In the genomic region with DNA sequence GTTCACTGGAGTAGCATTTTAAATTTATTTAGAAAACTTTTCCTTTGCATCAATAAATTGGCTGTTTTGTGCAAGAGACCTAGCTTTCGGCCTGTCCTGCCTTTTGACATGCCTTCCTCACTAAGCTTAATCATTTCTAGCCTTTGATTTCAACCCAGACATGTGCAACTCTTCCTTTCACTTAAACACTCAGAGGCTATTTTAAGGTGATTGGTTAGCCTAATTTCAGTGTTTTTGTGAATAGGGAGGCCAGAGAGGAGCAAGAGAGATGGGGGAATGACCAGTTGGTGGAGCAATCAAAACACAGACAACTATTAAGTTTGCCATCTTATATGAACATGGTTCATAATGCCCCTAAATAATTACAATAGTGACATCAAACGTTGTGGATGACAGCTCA, we compare ENCODE assay signal across 29 cellular contexts.
"Had no signal": no experiment of that assay in that cellular context is flagged by ENCODE, and none has a peak within 500 bp of the region (broad histone marks: within the 10 kb centered on the region; RNA-seq: fewer than 3 reads in every experiment).

No MANE protein-coding gene starts in this region.

- H3K36me3 Mint-ChIP-seq: activated CD8-positive, alpha-beta memory T cell treated with anti-CD3 and anti-CD28 coated beads, Interleukin-2, amount 10 ng/mL, durations not matched to agents 7 days and 5 days; natural killer cell had no signal

- H3K4me3 Mint-ChIP-seq: activated B cell treated with CpG ODN at 0.5 μM for 24 hours; activated CD8-positive, alpha-beta memory T cell treated with anti-CD3 and anti-CD28 coated beads, Interleukin-2, amount 10 ng/mL, durations not matched to agents 7 days and 5 days; activated CD8-positive, alpha-beta T cell treated with anti-CD3 and anti-CD28 coated beads for 36 hours; activated naive CD8-positive, alpha-beta T cell; natural killer cell had no signal

- H3K27ac ChIP-seq: adrenal gland, body of pancreas, esophagus squamous epithelium, heart right ventricle, left lung, lower lobe of right lung, ovary, right lobe of liver, thoracic aorta, uterus had no signal

- DNase-seq: activated B cell treated with CpG ODN at 0.5 μM for 24 hours; activated CD4-positive, alpha-beta T cell treated with anti-CD3 and anti-CD28 coated beads, Interleukin-2, amount 50 U/mL, for 1 hour; activated CD8-positive, alpha-beta memory T cell treated with anti-CD3 and anti-CD28 coated beads, Interleukin-2, amount 10 ng/mL, durations not matched to agents 7 days and 5 days; activated CD8-positive, alpha-beta T cell treated with anti-CD3 and anti-CD28 coated beads for 36 hours; activated naive CD4-positive, alpha-beta T cell; activated T-cell treated with anti-CD3 and anti-CD28 coated beads, Interleukin-2, amount 50 U/mL, for 48 hours; adrenal gland; aorta; body of pancreas; dermis blood vessel endothelial cell; effector CD4-positive, alpha-beta T cell; esophagus squamous epithelium; foreskin melanocyte; heart right ventricle; kidney glomerular epithelial cell; left lung; lower lobe of right lung; mesenchymal stem cell; natural killer cell; ovary; right lobe of liver; stimulated activated CD4-positive, alpha-beta T cell treated with anti-CD3 and anti-CD28 coated beads, Interleukin-2, amount 100 ng/mL, for 48 hours; stimulated activated naive CD8-positive, alpha-beta T cell treated with anti-CD3 and anti-CD28 coated beads, Interleukin-15, Interleukin-2, amounts not matched to agents 100 U/mL and 50 U/mL, for 24 hours; trophoblast cell; uterus had no signal

- H3K4me1 Mint-ChIP-seq: activated CD8-positive, alpha-beta memory T cell treated with anti-CD3 and anti-CD28 coated beads, Interleukin-2, amount 10 ng/mL, durations not matched to agents 7 days and 5 days; natural killer cell had no signal

- H3K9me3 Mint-ChIP-seq: activated B cell treated with CpG ODN at 0.5 μM for 24 hours; activated CD8-positive, alpha-beta T cell treated with anti-CD3 and anti-CD28 coated beads for 36 hours; activated T-helper 2 cell treated with anti-CD3 and anti-CD28 coated beads, Interferon-gamma antibody, Interleukin-2, Interleukin-4, amounts not matched to agents 10 μg/mL and 5 μg/mL and 100 μg/mL, durations not matched to agents 14 hours and 24 hours and 36 hours; natural killer cell had no signal

- H3K27me3 ChIP-seq: adrenal gland, body of pancreas, esophagus squamous epithelium, heart right ventricle, left lung, ovary, right lobe of liver, uterus had no signal

- H3K4me1 ChIP-seq: adrenal gland, body of pancreas, esophagus squamous epithelium, heart right ventricle, left lung, lower lobe of right lung, right lobe of liver, uterus had no signal

- H3K36me3 ChIP-seq: adrenal gland, esophagus squamous epithelium, heart right ventricle, left lung, lower lobe of right lung, ovary, right lobe of liver, thoracic aorta, uterus had no signal

- H3K27ac Mint-ChIP-seq: activated B cell treated with CpG ODN at 0.5 μM for 24 hours; activated CD8-positive, alpha-beta memory T cell treated with anti-CD3 and anti-CD28 coated beads, Interleukin-2, amount 10 ng/mL, durations not matched to agents 7 days and 5 days; activated CD8-positive, alpha-beta T cell treated with anti-CD3 and anti-CD28 coated beads for 36 hours; activated naive CD8-positive, alpha-beta T cell; activated T-helper 2 cell treated with anti-CD3 and anti-CD28 coated beads, Interferon-gamma antibody, Interleukin-2, Interleukin-4, amounts not matched to agents 10 μg/mL and 5 μg/mL and 100 μg/mL, durations not matched to agents 14 hours and 24 hours and 36 hours; natural killer cell; progenitor cell of endocrine pancreas had no signal

- H3K27me3 Mint-ChIP-seq: activated B cell treated with CpG ODN at 0.5 μM for 24 hours; activated CD8-positive, alpha-beta memory T cell treated with anti-CD3 and anti-CD28 coated beads, Interleukin-2, amount 10 ng/mL, durations not matched to agents 7 days and 5 days; activated CD8-positive, alpha-beta T cell treated with anti-CD3 and anti-CD28 coated beads for 36 hours; activated naive CD8-positive, alpha-beta T cell; progenitor cell of endocrine pancreas had no signal

- H3K4me3 ChIP-seq: adrenal gland, body of pancreas, esophagus squamous epithelium, heart right ventricle, left lung, lower lobe of right lung, ovary, right lobe of liver, thoracic aorta, uterus had no signal

- ATAC-seq: activated CD8-positive, alpha-beta memory T cell treated with anti-CD3 and anti-CD28 coated beads, Interleukin-2, amount 10 ng/mL, durations not matched to agents 7 days and 5 days; activated CD8-positive, alpha-beta T cell treated with anti-CD3 and anti-CD28 coated beads for 36 hours; body of pancreas; heart right ventricle; left lung; lower lobe of right lung; natural killer cell; right lobe of liver; stimulated activated naive CD8-positive, alpha-beta T cell treated with anti-CD3 and anti-CD28 coated beads, Interleukin-15, Interleukin-2, amounts not matched to agents 100 U/mL and 50 U/mL, for 24 hours had no signal

- H3K9me3 ChIP-seq: adrenal gland, body of pancreas, esophagus squamous epithelium, left lung, lower lobe of right lung, ovary, right lobe of liver, thoracic aorta, uterus had no signal
